In genomic region chrY:14145614-14146013, GRCh38 we compare ENCODE assay signal across 17 cellular contexts.
"Had no signal": no experiment of that assay in that cellular context is flagged by ENCODE, and none has a peak within 500 bp of the region (broad histone marks: within the 10 kb centered on the region; RNA-seq: fewer than 3 reads in every experiment).

No MANE protein-coding gene starts in this region.

- H3K9me3 ChIP-seq: colonic mucosa, esophagus squamous epithelium, left ventricle myocardium inferior, lower lobe of right lung, neutrophil, right atrium auricular region, sigmoid colon, stomach, thoracic aorta, transverse colon had no signal

- H3K27ac ChIP-seq: colonic mucosa, esophagus squamous epithelium, left ventricle myocardium inferior, lower lobe of right lung, neutrophil, right atrium auricular region, sigmoid colon, skin epidermis, stomach, thoracic aorta, transverse colon had no signal

- H3K27me3 ChIP-seq: colonic mucosa, esophagus squamous epithelium, neutrophil, right atrium auricular region, sigmoid colon, stomach, transverse colon had no signal

- DNase-seq: colonic mucosa; dermis blood vessel endothelial cell; esophagus squamous epithelium; foreskin fibroblast; immature natural killer cell; left ventricle myocardium inferior; lower lobe of right lung; naive thymus-derived CD4-positive, alpha-beta T cell; sigmoid colon; stimulated activated naive CD4-positive, alpha-beta T cell; stomach; substantia nigra; transverse colon had no signal

- H3K4me1 ChIP-seq: colonic mucosa, esophagus squamous epithelium, left ventricle myocardium inferior, lower lobe of right lung, right atrium auricular region, sigmoid colon, stomach, transverse colon had no signal

- H3K4me3 ChIP-seq: colonic mucosa, esophagus squamous epithelium, left ventricle myocardium inferior, lower lobe of right lung, right atrium auricular region, sigmoid colon, skin epidermis, stomach, thoracic aorta, transverse colon had no signal

- H3K36me3 ChIP-seq: colonic mucosa, esophagus squamous epithelium, left ventricle myocardium inferior, lower lobe of right lung, neutrophil, right atrium auricular region, sigmoid colon, stomach, thoracic aorta, transverse colon had no signal
